18 cellular contexts compared by ENCODE assay signal in the genomic region with DNA sequence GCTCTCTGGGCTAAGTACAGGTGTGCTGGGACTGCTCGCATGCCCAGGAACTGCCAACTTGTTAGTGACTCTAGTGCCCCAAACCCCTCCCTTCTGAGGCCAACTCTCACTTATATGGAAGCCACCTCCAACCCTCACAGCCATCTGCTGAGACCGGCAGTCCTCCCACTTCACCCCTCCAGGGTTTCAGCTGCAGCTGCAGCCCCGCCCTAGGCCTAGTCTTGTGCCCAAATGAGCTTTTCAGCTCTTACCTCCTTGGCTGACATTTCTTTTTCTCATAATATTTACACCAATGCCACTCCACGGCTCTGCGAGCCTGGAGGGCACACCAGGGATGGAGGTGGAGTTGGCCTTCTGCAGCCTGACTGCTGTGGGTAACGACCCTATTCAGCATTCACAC.
"Had no signal": no experiment of that assay in that cellular context is flagged by ENCODE, and none has a peak within 500 bp of the region (broad histone marks: within the 10 kb centered on the region; RNA-seq: fewer than 3 reads in every experiment).

No MANE protein-coding gene starts in this region.

- DNase-seq: activated CD4-positive, alpha-beta T cell treated with anti-CD3 and anti-CD28 coated beads for 1 hour; activated gamma-delta T cell treated with Interleukin-2 at 50 U/mL for 16 hours; cortex of kidney; effector memory CD4-positive, alpha-beta T cell; left cardiac atrium; mesenchymal stem cell; spleen; stimulated activated CD4-positive, alpha-beta T cell treated with anti-CD3 and anti-CD28 coated beads, Interleukin-4, amount 100 ng/mL, for 4 hours; tibial artery; uterus; WERI-Rb-1 had no signal

- H3K27me3 ChIP-seq: adrenal gland, breast epithelium, hepatocyte, uterus had no signal

- H3K4me1 ChIP-seq: breast epithelium, parathyroid adenoma, spleen, uterus had no signal

- ATAC-seq: activated naive CD4-positive, alpha-beta T cell treated with anti-CD3 and anti-CD28 coated beads, Interleukin-2, amount 50 U/mL, for 72 hours; left cardiac atrium; natural killer cell treated with Interleukin-12 subunit alpha and Interleukin-12 subunit beta and Interleukin-15 and Interleukin-18, amount 100 ng/mL, for 72 hours; stimulated activated memory B cell treated with anti-CD40 and anti-IgM and Interleukin-4, amounts not matched to agents 10 μg/mL and 1 μg/mL and 100 μg/mL, for 72 hours had no signal

- H3K9me3 ChIP-seq: adrenal gland, breast epithelium, tibial artery, uterus had no signal

- H3K9ac ChIP-seq: parathyroid adenoma had no signal

- H3K27ac Mint-ChIP-seq: activated naive CD4-positive, alpha-beta T cell treated with anti-CD3 and anti-CD28 coated beads, Interleukin-2, amount 50 U/mL, for 72 hours; natural killer cell treated with Interleukin-12 subunit alpha and Interleukin-12 subunit beta and Interleukin-15 and Interleukin-18, amount 100 ng/mL, for 72 hours; stimulated activated memory B cell treated with anti-CD40 and anti-IgM and Interleukin-4, amounts not matched to agents 10 μg/mL and 1 μg/mL and 100 μg/mL, for 72 hours had no signal

- H3K27ac ChIP-seq: adrenal gland, hepatocyte, parathyroid adenoma, spleen, tibial artery, uterus, WERI-Rb-1 had no signal

- H3K36me3 ChIP-seq: adrenal gland, breast epithelium, spleen, tibial artery, uterus, WERI-Rb-1 had no signal

- H3K4me1 Mint-ChIP-seq: stimulated activated memory B cell treated with anti-CD40 and anti-IgM and Interleukin-4, amounts not matched to agents 10 μg/mL and 1 μg/mL and 100 μg/mL, for 72 hours had no signal

- H3K4me3 ChIP-seq: adrenal gland, breast epithelium, hepatocyte, spleen, tibial artery, uterus had no signal

- H3K4me3 Mint-ChIP-seq: natural killer cell treated with Interleukin-12 subunit alpha and Interleukin-12 subunit beta and Interleukin-15 and Interleukin-18, amount 100 ng/mL, for 72 hours; stimulated activated memory B cell treated with anti-CD40 and anti-IgM and Interleukin-4, amounts not matched to agents 10 μg/mL and 1 μg/mL and 100 μg/mL, for 72 hours had no signal

- H3K36me3 Mint-ChIP-seq: activated naive CD4-positive, alpha-beta T cell treated with anti-CD3 and anti-CD28 coated beads, Interleukin-2, amount 50 U/mL, for 72 hours; natural killer cell treated with Interleukin-12 subunit alpha and Interleukin-12 subunit beta and Interleukin-15 and Interleukin-18, amount 100 ng/mL, for 72 hours; stimulated activated memory B cell treated with anti-CD40 and anti-IgM and Interleukin-4, amounts not matched to agents 10 μg/mL and 1 μg/mL and 100 μg/mL, for 72 hours had no signal
